In genomic region chr12:108622425-108622824, GRCh38 we compare ENCODE assay signal across 9 cellular contexts. TPM values are rescaled to one million over a fixed set of nuclear protein-coding genes. Genes with fewer than 3 reads are reported as not detected.
DNase-seq lines count a peak whose midpoint lies in the region; ATAC-seq and TF ChIP-seq lines count a peak whose summit lies in the region.
"Had no signal": no experiment of that assay in that cellular context is flagged by ENCODE, and none has a peak within 500 bp of the region (broad histone marks: within the 10 kb centered on the region; RNA-seq: fewer than 3 reads in every experiment).

No MANE protein-coding gene starts in this region.

- H3K36me3 ChIP-seq in OCI-LY7 (ENCODE audit: insufficient read depth, low read length) (peaks cover 28% of the 10 kb centered on the region), fibroblast of lung (ENCODE audit: control insufficient read depth, insufficient read depth, low read length) (no peaks in the 10 kb centered on the region)

- POLR2A ChIA-PET in OCI-LY7 (lab: Charles Lee), result interaction anchor here (0.8 to 7.5 kb wide), 2 partner anchors 16 to 54 kb away, joined by 3 to 47 read pairs; no protein-coding TSS in a partner anchor

- H3K4me1 ChIP-seq in OCI-LY7 (ENCODE audit: insufficient read depth, low read length, poor library complexity, severe bottlenecking), result peaks cover 40% of the 10 kb centered on the region
- no peaks in the 10 kb centered on the region for H3K4me1 ChIP-seq in fibroblast of lung (ENCODE audit: control insufficient read depth, extremely low read depth, insufficient read depth, low read length)

- no peak overlapping the region for H3K9ac ChIP-seq in fibroblast of lung (ENCODE audit: insufficient read depth, low read length)

- TSS peak; percentile 73 for BruUV-seq in OCI-LY7 (replicated peaks; lab: Mats Ljungman, UMichigan)

- TF ChIP-seq CTCF in OCI-LY7 (conservative IDR thresholded peaks at IDR 0.05; ENCODE audit: low read length) (no peak), fibroblast of lung (conservative IDR thresholded peaks at IDR 0.05 in 1 of 2, IDR thresholded peaks at IDR 0.05 in 1 of 2; ENCODE audit: low read depth in 1 of 2, low read length in 2 of 2) (no peak), omental fat pad (IDR thresholded peaks at IDR 0.05) (no peak), chondrocyte (IDR thresholded peaks at IDR 0.05) (no peak)

- ATAC-seq in omental fat pad (ENCODE audit: low FRiP score), result no peak

- H4K20me1 ChIP-seq in OCI-LY7 (ENCODE audit: insufficient read depth, low read length) (no peaks in the 10 kb centered on the region), fibroblast of lung (ENCODE audit: control insufficient read depth, extremely low read depth, insufficient read depth, low read length) (no peaks in the 10 kb centered on the region)

- H2AFZ ChIP-seq in OCI-LY7 (ENCODE audit: low read length) (no peak overlapping the region), fibroblast of lung (ENCODE audit: low read length) (peak overlapping the region; percentile 22)

- peak overlapping the region; percentile 58 for H3K4me3 Mint-ChIP-seq in T-helper 1 cell treated with Interleukin-12 subunit alpha and Interleukin-12 subunit beta and Interleukin-4 antibody, amounts not matched to agents 30 μg/mL and 1 μg/mL, for 36 hours
- H3K4me3 Mint-ChIP-seq in chondrocyte (ENCODE audit: unreplicated experiment), result no peak overlapping the region

- CTCF ChIA-PET in OCI-LY7 (lab: Charles Lee; ENCODE audit: unreplicated experiment), result no interaction called here

- peaks cover 65% of the 10 kb centered on the region for H3K36me3 Mint-ChIP-seq in T-helper 1 cell treated with Interleukin-12 subunit alpha and Interleukin-12 subunit beta and Interleukin-4 antibody, amounts not matched to agents 30 μg/mL and 1 μg/mL, for 36 hours (ENCODE audit: low read depth)
- H3K36me3 Mint-ChIP-seq in chondrocyte (ENCODE audit: low read depth), result no peaks in the 10 kb centered on the region

- peak overlapping the region; percentile 96 for H3K27ac Mint-ChIP-seq in T-helper 1 cell treated with Interleukin-12 subunit alpha and Interleukin-12 subunit beta and Interleukin-4 antibody, amounts not matched to agents 30 μg/mL and 1 μg/mL, for 36 hours
- H3K27ac Mint-ChIP-seq in chondrocyte (ENCODE audit: unreplicated experiment), result no peak overlapping the region

- H3K9me2 ChIP-seq in OCI-LY7 (ENCODE audit: insufficient read depth, low read length), result no peaks in the 10 kb centered on the region

- H3K27me3 Mint-ChIP-seq in T-helper 1 cell treated with Interleukin-12 subunit alpha and Interleukin-12 subunit beta and Interleukin-4 antibody, amounts not matched to agents 30 μg/mL and 1 μg/mL, for 36 hours (ENCODE audit: low read depth), result no peaks in the 10 kb centered on the region
- H3K27me3 Mint-ChIP-seq in chondrocyte (ENCODE audit: low read depth), result no peaks in the 10 kb centered on the region

- intact Hi-C loops in OCI-LY7 (cut with micrococcal nuclease; ENCODE audit: unreplicated experiment), result no loop called here

- H3K27ac ChIP-seq in OCI-LY7 (ENCODE audit: low read depth, low read length, poor library complexity, severe bottlenecking) (no peak overlapping the region), fibroblast of lung (ENCODE audit: insufficient read depth, low read length) (no peak overlapping the region)

- peaks cover 52% of the 10 kb centered on the region for H3K4me1 Mint-ChIP-seq in T-helper 1 cell treated with Interleukin-12 subunit alpha and Interleukin-12 subunit beta and Interleukin-4 antibody, amounts not matched to agents 30 μg/mL and 1 μg/mL, for 36 hours (ENCODE audit: low read depth)
- H3K4me1 Mint-ChIP-seq in chondrocyte (ENCODE audit: low read depth), result peaks cover 18% of the 10 kb centered on the region

- H3K9me3 Mint-ChIP-seq in T-helper 1 cell treated with Interleukin-12 subunit alpha and Interleukin-12 subunit beta and Interleukin-4 antibody, amounts not matched to agents 30 μg/mL and 1 μg/mL, for 36 hours, result no peaks in the 10 kb centered on the region
- H3K9me3 Mint-ChIP-seq in chondrocyte (ENCODE audit: low read depth), result no peaks in the 10 kb centered on the region

- H3K4me2 ChIP-seq in OCI-LY7 (ENCODE audit: low read length), result peak overlapping the region; percentile 4; the same call in 1 of the 2 replicates
- H3K4me2 ChIP-seq in fibroblast of lung (ENCODE audit: extremely low read depth, insufficient read depth, low read length), result no peak overlapping the region

- H3K79me2 ChIP-seq in OCI-LY7 (ENCODE audit: insufficient read depth, low read depth, low read length) (no peaks in the 10 kb centered on the region), fibroblast of lung (ENCODE audit: control insufficient read depth, insufficient read depth, low read length) (no peaks in the 10 kb centered on the region)

- no peak overlapping the region for H3K4me3 ChIP-seq in OCI-LY7 (ENCODE audit: low read depth, low read length, poor library complexity, severe bottlenecking)
- H3K4me3 ChIP-seq in fibroblast of lung (replicated peaks in 1 of 4; ENCODE audit: control extremely low read depth in 1 of 4, insufficient read depth in 1 of 4, low read depth in 3 of 4, low read length in 4 of 4), result no peak overlapping the region

- H3K27me3 ChIP-seq in fibroblast of lung (ENCODE audit: control insufficient read depth, insufficient read depth, low read length), result no peaks in the 10 kb centered on the region

- no peak for DNase-seq in T-helper 1 cell
- DNase-seq in OCI-LY7 (ENCODE audit: low spot score), result peak; percentile 61
- DNase-seq in fibroblast of lung (ENCODE audit: low read depth in 2 of 2), result peak in 1 of 2 donors; percentile 42
- peak; percentile 69 for DNase-seq in renal cortical epithelial cell (ENCODE audit: low read depth)
- no peak for DNase-seq in omental fat pad (ENCODE audit: low spot score)
- DNase-seq in NCI-H1092 treated with DMSO at 0.1 percent for 48 hours (lab: John Stamatoyannopoulos, UW), result no peak
- DNase-seq in chondrocyte (ENCODE audit: low spot score), result no peak
- DNase-seq: stimulated activated CD4-positive, alpha-beta T cell treated with anti-CD3 and anti-CD28 coated beads, Interleukin-12 subunit alpha, Interleukin-12 subunit beta, amount 100 ng/mL, for 4 hours had no signal

- H3K9me3 ChIP-seq in OCI-LY7 (ENCODE audit: low read length) (no peaks in the 10 kb centered on the region), fibroblast of lung (ENCODE audit: control insufficient read depth, insufficient read depth, low read depth, low read length) (no peaks in the 10 kb centered on the region)

RNA-seq across cellular contexts. Expression of gene SELPLG, which starts 11.3 kb away (rescaled TPM):
- 16.9 and 20.0 TPM in 2 replicates for total RNA-seq in OCI-LY7 (2014; rRNA removed; shearing (Covaris generic))
- total RNA-seq in OCI-LY7 (2022) (21.0 and 25.3 TPM in 2 replicates), fibroblast of lung (0.51 and 1.5 TPM in 2 replicates), renal cortical epithelial cell (0.35 and 2.3 TPM in 2 replicates), omental fat pad (10 to 100 TPM; 12.4 to 45.6 (median 18.3) TPM), chondrocyte (2.2 to 3.2 TPM (median 2.9 TPM) in 3 replicates)
- polyA plus RNA-seq in fibroblast of lung, result 3.0 and 5.3 TPM in 2 replicates
- 3.6 and 4.5 TPM in 2 replicates for polyA plus RNA-seq in fibroblast of lung (2012)
- 3.6 and 9.7 TPM in 2 replicates for polyA minus RNA-seq in fibroblast of lung (ENCODE audit: low replicate concordance)

RNA-seq across cellular contexts. Expression of gene TMEM119, which starts 24.5 kb away (rescaled TPM):
- not detected in 2 replicates for total RNA-seq in OCI-LY7 (2014; rRNA removed; shearing (Covaris generic))
- not detected in 2 replicates for total RNA-seq in OCI-LY7 (2022)
- 132 and 358 TPM in 2 replicates for total RNA-seq in fibroblast of lung
- 126 and 154 TPM in 2 replicates for polyA plus RNA-seq in fibroblast of lung
- polyA plus RNA-seq in fibroblast of lung (2012), result 199 and 246 TPM in 2 replicates
- 306 and 401 TPM in 2 replicates for polyA minus RNA-seq in fibroblast of lung (ENCODE audit: low replicate concordance)
- not detected in 2 replicates for total RNA-seq in renal cortical epithelial cell
- total RNA-seq in omental fat pad, result 10 to 100 TPM in 2 of 4 donors, 1 to 10 TPM in 2; 3.1 to 28.8 (median 8.8) TPM
- 46.7 to 122 TPM (median 48.3 TPM) in 3 replicates for total RNA-seq in chondrocyte

Comparison
In these comparisons a context has a peak if more than half of its experiments do, and no peak if none do; other contexts are left out.
1. DNase-seq: peak in OCI-LY7 (single experiment) and renal cortical epithelial cell (single experiment); none in T-helper 1 cell (0 of 5), omental fat pad (single experiment), NCI-H1092 treated with DMSO at 0.1 percent for 48 hours (single experiment) and chondrocyte (single experiment).